In genomic region chr11:82903843-82904586, GRCh38 we compare ENCODE assay signal across 1 cellular context.
TF ChIP-seq lines count a peak whose summit lies in the region.

No MANE protein-coding gene starts in this region.

TF ChIP-seq in WTC11, 78 proteins besides CTCF, POLR2A, EP300 and RAD21:
- no peak for TF ChIP-seq ZNF317 (CRISPR knock-in tag; IDR thresholded peaks at IDR 0.05; ENCODE audit: borderline replicate concordance, low read depth)
- TF ChIP-seq NR3C1 (CRISPR knock-in tag; conservative IDR thresholded peaks at IDR 0.05; ENCODE audit: low read depth), result no peak
- no peak for TF ChIP-seq MXD4 (CRISPR knock-in tag; IDR thresholded peaks at IDR 0.05; ENCODE audit: borderline replicate concordance)
- TF ChIP-seq NFYB (CRISPR knock-in tag; conservative IDR thresholded peaks at IDR 0.05; ENCODE audit: low read depth), result no peak
- no peak for TF ChIP-seq ZNF671 (CRISPR knock-in tag; IDR thresholded peaks at IDR 0.05)
- TF ChIP-seq ZNF121 (CRISPR knock-in tag; IDR thresholded peaks at IDR 0.05), result no peak
- TF ChIP-seq FOXJ3 (CRISPR knock-in tag; IDR thresholded peaks at IDR 0.05; ENCODE audit: borderline replicate concordance), result no peak
- TF ChIP-seq TEAD1 (CRISPR knock-in tag; IDR thresholded peaks at IDR 0.05), result no peak
- no peak for TF ChIP-seq ATF1 (CRISPR knock-in tag; IDR thresholded peaks at IDR 0.05)
- TF ChIP-seq ATF6 (CRISPR knock-in tag; IDR thresholded peaks at IDR 0.05), result no peak
- no peak for TF ChIP-seq E2F4 (CRISPR knock-in tag; IDR thresholded peaks at IDR 0.05; ENCODE audit: borderline replicate concordance, low read depth)
